Comparison of ENCODE assay signal across 2 cellular contexts in the genomic region with DNA sequence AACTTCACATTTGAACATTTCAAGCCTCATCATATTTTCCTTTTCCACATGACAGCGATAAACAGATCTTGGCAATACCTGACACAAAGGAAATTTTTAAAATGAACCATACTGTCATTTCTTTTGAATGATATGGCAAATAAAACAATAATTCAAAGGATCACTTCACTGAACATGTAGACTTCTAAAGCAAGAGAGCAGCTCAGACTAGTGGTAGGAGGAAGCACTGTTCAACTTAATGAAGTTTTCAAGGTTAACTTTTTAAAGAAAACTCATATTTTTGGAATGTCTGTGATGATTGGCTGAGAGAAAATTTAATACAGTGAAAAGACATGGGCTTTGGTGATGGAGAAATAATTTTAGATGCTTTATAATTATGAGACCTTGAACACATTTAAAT.
TF ChIP-seq lines count a peak whose summit lies in the region.

No MANE protein-coding gene starts in this region.

TF ChIP-seq in SK-N-SH, 30 proteins besides CTCF, POLR2A, EP300 and RAD21 (continued from another document):
- TF ChIP-seq GABPA (IDR thresholded peaks at IDR 0.05; ENCODE audit: low read depth) = no peak
- TF ChIP-seq NFIC (IDR thresholded peaks at IDR 0.05; ENCODE audit: borderline replicate concordance) = no peak
- TF ChIP-seq TEAD4 (IDR thresholded peaks at IDR 0.05; ENCODE audit: borderline replicate concordance, insufficient read depth) = no peak
- TF ChIP-seq, protein P1, sequence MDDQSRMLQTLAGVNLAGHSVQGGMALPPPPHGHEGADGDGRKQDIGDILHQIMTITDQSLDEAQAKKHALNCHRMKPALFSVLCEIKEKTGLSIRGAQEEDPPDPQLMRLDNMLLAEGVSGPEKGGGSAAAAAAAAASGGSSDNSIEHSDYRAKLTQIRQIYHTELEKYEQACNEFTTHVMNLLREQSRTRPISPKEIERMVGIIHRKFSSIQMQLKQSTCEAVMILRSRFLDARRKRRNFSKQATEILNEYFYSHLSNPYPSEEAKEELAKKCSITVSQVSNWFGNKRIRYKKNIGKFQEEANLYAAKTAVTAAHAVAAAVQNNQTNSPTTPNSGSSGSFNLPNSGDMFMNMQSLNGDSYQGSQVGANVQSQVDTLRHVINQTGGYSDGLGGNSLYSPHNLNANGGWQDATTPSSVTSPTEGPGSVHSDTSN (IDR thresholded peaks at IDR 0.05) = no peak
- no peak for TF ChIP-seq YY1 (IDR thresholded peaks at IDR 0.05; ENCODE audit: low read depth)
- TF ChIP-seq MEF2A (IDR thresholded peaks at IDR 0.05; ENCODE audit: borderline replicate concordance, low read depth) = no peak
- no peak for TF ChIP-seq RFX5 (IDR thresholded peaks at IDR 0.05; ENCODE audit: low read length)

TF ChIP-seq in SK-N-SH treated with all-trans-retinoic acid at 6 μM for 48 hours, 23 proteins besides CTCF, POLR2A, EP300 and RAD21 (continued from another document):
- TF ChIP-seq, protein P2, sequence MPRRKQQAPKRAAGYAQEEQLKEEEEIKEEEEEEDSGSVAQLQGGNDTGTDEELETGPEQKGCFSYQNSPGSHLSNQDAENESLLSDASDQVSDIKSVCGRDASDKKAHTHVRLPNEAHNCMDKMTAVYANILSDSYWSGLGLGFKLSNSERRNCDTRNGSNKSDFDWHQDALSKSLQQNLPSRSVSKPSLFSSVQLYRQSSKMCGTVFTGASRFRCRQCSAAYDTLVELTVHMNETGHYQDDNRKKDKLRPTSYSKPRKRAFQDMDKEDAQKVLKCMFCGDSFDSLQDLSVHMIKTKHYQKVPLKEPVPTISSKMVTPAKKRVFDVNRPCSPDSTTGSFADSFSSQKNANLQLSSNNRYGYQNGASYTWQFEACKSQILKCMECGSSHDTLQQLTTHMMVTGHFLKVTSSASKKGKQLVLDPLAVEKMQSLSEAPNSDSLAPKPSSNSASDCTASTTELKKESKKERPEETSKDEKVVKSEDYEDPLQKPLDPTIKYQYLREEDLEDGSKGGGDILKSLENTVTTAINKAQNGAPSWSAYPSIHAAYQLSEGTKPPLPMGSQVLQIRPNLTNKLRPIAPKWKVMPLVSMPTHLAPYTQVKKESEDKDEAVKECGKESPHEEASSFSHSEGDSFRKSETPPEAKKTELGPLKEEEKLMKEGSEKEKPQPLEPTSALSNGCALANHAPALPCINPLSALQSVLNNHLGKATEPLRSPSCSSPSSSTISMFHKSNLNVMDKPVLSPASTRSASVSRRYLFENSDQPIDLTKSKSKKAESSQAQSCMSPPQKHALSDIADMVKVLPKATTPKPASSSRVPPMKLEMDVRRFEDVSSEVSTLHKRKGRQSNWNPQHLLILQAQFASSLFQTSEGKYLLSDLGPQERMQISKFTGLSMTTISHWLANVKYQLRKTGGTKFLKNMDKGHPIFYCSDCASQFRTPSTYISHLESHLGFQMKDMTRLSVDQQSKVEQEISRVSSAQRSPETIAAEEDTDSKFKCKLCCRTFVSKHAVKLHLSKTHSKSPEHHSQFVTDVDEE (CRISPR knock-in tag; IDR thresholded peaks at IDR 0.05) = no peak
- no peak for TF ChIP-seq SNAI2 (CRISPR knock-in tag; IDR thresholded peaks at IDR 0.05)
- TF ChIP-seq BACH2 (CRISPR knock-in tag; IDR thresholded peaks at IDR 0.05; ENCODE audit: borderline replicate concordance) = no peak
- TF ChIP-seq ARNTL (CRISPR knock-in tag; IDR thresholded peaks at IDR 0.05; ENCODE audit: borderline replicate concordance, low read depth) = no peak
- TF ChIP-seq ESRRG (CRISPR knock-in tag; IDR thresholded peaks at IDR 0.05) = no peak
- TF ChIP-seq CREB5 (CRISPR knock-in tag; IDR thresholded peaks at IDR 0.05; ENCODE audit: low read depth) = no peak
- TF ChIP-seq CSRNP3 (CRISPR knock-in tag; IDR thresholded peaks at IDR 0.05) = no peak
- TF ChIP-seq, protein P3, sequence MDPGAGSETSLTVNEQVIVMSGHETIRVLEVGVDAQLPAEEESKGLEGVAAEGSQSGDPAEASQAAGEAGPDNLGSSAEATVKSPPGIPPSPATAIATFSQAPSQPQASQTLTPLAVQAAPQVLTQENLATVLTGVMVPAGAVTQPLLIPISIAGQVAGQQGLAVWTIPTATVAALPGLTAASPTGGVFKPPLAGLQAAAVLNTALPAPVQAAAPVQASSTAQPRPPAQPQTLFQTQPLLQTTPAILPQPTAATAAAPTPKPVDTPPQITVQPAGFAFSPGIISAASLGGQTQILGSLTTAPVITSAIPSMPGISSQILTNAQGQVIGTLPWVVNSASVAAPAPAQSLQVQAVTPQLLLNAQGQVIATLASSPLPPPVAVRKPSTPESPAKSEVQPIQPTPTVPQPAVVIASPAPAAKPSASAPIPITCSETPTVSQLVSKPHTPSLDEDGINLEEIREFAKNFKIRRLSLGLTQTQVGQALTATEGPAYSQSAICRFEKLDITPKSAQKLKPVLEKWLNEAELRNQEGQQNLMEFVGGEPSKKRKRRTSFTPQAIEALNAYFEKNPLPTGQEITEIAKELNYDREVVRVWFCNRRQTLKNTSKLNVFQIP (CRISPR knock-in tag; IDR thresholded peaks at IDR 0.05; ENCODE audit: borderline replicate concordance, low read depth) = no peak
